9 cellular contexts compared by ENCODE assay signal in the genomic region with DNA sequence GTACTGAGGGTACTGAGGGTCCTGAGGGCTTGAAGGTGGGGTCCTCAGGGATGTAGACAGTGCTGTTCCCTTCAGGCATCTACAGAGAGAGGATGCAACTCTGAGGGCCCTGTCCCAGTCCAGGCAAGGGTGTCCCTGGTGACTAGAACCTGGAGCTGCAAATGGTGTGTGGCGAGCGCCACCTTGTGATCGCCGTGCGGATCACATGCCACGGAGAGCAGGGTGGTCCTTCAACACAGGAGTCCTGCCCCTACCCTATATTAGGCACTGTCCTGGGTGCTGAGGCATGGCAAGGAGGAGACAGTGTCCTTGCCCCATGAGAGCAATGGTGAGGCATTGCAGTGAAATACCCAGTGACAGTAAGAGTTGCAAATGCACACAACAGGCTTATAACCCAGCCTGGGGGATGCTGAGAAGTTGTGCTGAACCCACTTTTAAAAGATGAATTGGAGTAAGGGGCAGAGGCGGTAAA. TPM values are rescaled to one million over a fixed set of nuclear protein-coding genes. Genes with fewer than 3 reads are reported as not detected.
DNase-seq lines count a peak whose midpoint lies in the region; ATAC-seq, FAIRE-seq and TF ChIP-seq lines count a peak whose summit lies in the region.
"Had no signal": no experiment of that assay in that cellular context is flagged by ENCODE, and none has a peak within 500 bp of the region (broad histone marks: within the 10 kb centered on the region; RNA-seq: fewer than 3 reads in every experiment).

No MANE protein-coding gene starts in this region.

- peaks cover 17% of the 10 kb centered on the region for H3K27me3 ChIP-seq in SJSA1 (replicated peaks)

- intact Hi-C loops in mucosa of descending colon (cut with DNase I, micrococcal nuclease) = no loop called here

- ATAC-seq in mucosa of descending colon (peak; percentile 77), HG03460 (IDR thresholded peaks at IDR 0.05; ENCODE audit: unreplicated experiment) (no peak)

- no peak overlapping the region for H3K27ac ChIP-seq in SJSA1
- H3K27ac ChIP-seq: epithelial cell of prostate had no signal

- H3K4me3 ChIP-seq in SJSA1 = no peak overlapping the region
- no peak overlapping the region for H3K4me3 ChIP-seq in mucosa of descending colon

- DNase-seq in activated effector memory CD4-positive, alpha-beta T cell treated with anti-CD3 and anti-CD28 coated beads, Interleukin-2, amount 50 U/mL, for 16 hours = peak; percentile 66
- DNase-seq in activated effector memory CD4-positive, alpha-beta T cell treated with Interleukin-2 at 50 U/mL for 16 hours = no peak
- DNase-seq in HuH-7 (ENCODE audit: low spot score) (peak; percentile 95), SJSA1 (ENCODE audit: low read depth in 1 of 2, low spot score in 2 of 2) (peak; percentile 42 to 66), dermis blood vessel endothelial cell (peak; percentile 84), mucosa of descending colon (peak in 2 of 3 donors; percentile 63 to 72), urothelium cell line (ENCODE audit: low spot score) (peak; percentile 82)

- FAIRE-seq in urothelium cell line (lab: Jason Lieb, UNC) = peak; percentile 80

- no peaks in the 10 kb centered on the region for H3K9me3 ChIP-seq in SJSA1 (replicated peaks)
- H3K9me3 ChIP-seq in mucosa of descending colon = no peaks in the 10 kb centered on the region

- H3K36me3 ChIP-seq in SJSA1 (no peaks in the 10 kb centered on the region), mucosa of descending colon (ENCODE audit: low read depth) (no peaks in the 10 kb centered on the region)

- H3K4me1 ChIP-seq in SJSA1 (replicated peaks) (no peaks in the 10 kb centered on the region), mucosa of descending colon (ENCODE audit: low read depth) (no peaks in the 10 kb centered on the region)

- TF ChIP-seq CTCF in mucosa of descending colon (IDR thresholded peaks at IDR 0.05) = peak; percentile 36

RNA-seq across cellular contexts. Expression of a gene that starts 23.6 kb away (rescaled TPM):
- not detected in 2 replicates for total RNA-seq in SJSA1 (2014; rRNA removed; shearing (Covaris generic))
- total RNA-seq in dermis blood vessel endothelial cell (not detected in 2 replicates), mucosa of descending colon (under 1 TPM in 1 of 3 donors, not detected in 2; 0.98 TPM)
